7 cellular contexts compared by ENCODE assay signal in genomic region chr1:243203196-243203595, GRCh38. TPM values are rescaled to one million over a fixed set of nuclear protein-coding genes. Genes with fewer than 3 reads are reported as not detected.
DNase-seq lines count a peak whose midpoint lies in the region; ATAC-seq, FAIRE-seq and TF ChIP-seq lines count a peak whose summit lies in the region.
"Not testable (repeated sequence)": the region's sequence is repeated elsewhere in the genome, so short reads cannot be mapped to it uniquely, and the experiment has no call there.

No MANE protein-coding gene starts in this region.

- H3K36me3 Mint-ChIP-seq in chondrocyte (ENCODE audit: low read depth) (peaks cover 11% of the 10 kb centered on the region), osteocyte (ENCODE audit: unreplicated experiment) (peaks cover 34% of the 10 kb centered on the region)

- not testable (repeated sequence) for TF ChIP-seq RAD21 in A549 (conservative IDR thresholded peaks at IDR 0.05 in 1 of 2, IDR thresholded peaks at IDR 0.05 in 1 of 2)

- H3K27ac Mint-ChIP-seq in chondrocyte (ENCODE audit: unreplicated experiment) (peak overlapping the region; percentile 79), osteocyte (ENCODE audit: unreplicated experiment) (peak overlapping the region; percentile 72)

- H3K4me3 Mint-ChIP-seq in chondrocyte (ENCODE audit: unreplicated experiment); osteocyte (ENCODE audit: unreplicated experiment): not testable (repeated sequence)

- H3K27me3 Mint-ChIP-seq in chondrocyte (ENCODE audit: low read depth); osteocyte (ENCODE audit: unreplicated experiment): not testable (repeated sequence)

- H3K4me1 Mint-ChIP-seq in chondrocyte (ENCODE audit: low read depth) (peaks cover 30% of the 10 kb centered on the region), osteocyte (ENCODE audit: unreplicated experiment) (peaks cover 16% of the 10 kb centered on the region)

- 98% methylated on average over 4 of the region's 4 CpGs for WGBS in A549 (ENCODE audit: missing lambda C conversion rate)

- not testable (repeated sequence) for H3K27ac ChIP-seq in A549

- TF ChIP-seq EP300 in A549 (IDR thresholded peaks at IDR 0.05): not testable (repeated sequence)

- not testable (repeated sequence) for H3K9me3 ChIP-seq in A549

- H3K4me2 ChIP-seq in A549: not testable (repeated sequence)

- not testable (repeated sequence) for ATAC-seq in A549

- H3K9me3 Mint-ChIP-seq in chondrocyte (ENCODE audit: low read depth); osteocyte (ENCODE audit: unreplicated experiment): not testable (repeated sequence)

- peaks cover 11% of the 10 kb centered on the region; the same call in 1 of the 3 replicates for H3K4me1 ChIP-seq in A549

- H3K4me3 ChIP-seq in A549: not testable (repeated sequence)

- DNase-seq in A549 (ENCODE audit: low read depth in 1 of 2, low spot score in 1 of 2); H54 (ENCODE audit: insufficient read length, low spot score); RCC 7860 (ENCODE audit: low spot score); chondrocyte (ENCODE audit: low spot score); osteocyte (ENCODE audit: extremely low spot score, unreplicated experiment): not testable (repeated sequence)

- not testable (repeated sequence) for TF ChIP-seq POLR2A in A549 (IDR thresholded peaks at IDR 0.05; ENCODE audit: low read length); H54 (IDR thresholded peaks at IDR 0.05; ENCODE audit: low read depth, low read length)

- POLR2A ChIA-PET in A549 (lab: Yijun Ruan, JAX): not testable (repeated sequence)

- FAIRE-seq in A549 (lab: Jason Lieb, UNC): peak; percentile 7
- FAIRE-seq in H54 (lab: Jason Lieb, UNC): peak; percentile 6
- FAIRE-seq in RCC 7860 (lab: Jason Lieb, UNC): peak; percentile 59
- FAIRE-seq in endometrium (lab: Jason Lieb, UNC): peak; percentile 94
- peak; percentile 24 for FAIRE-seq in islet of Langerhans (lab: Jason Lieb, UNC)

- CTCF ChIA-PET in A549 (lab: Yijun Ruan, JAX): not testable (repeated sequence)

- TF ChIP-seq CTCF in A549 (IDR thresholded peaks at IDR 0.05); chondrocyte (IDR thresholded peaks at IDR 0.05); osteocyte (IDR thresholded peaks at IDR 0.05): not testable (repeated sequence)

RNA-seq across cellular contexts. Expression of gene CEP170, which starts 51.9 kb away (rescaled TPM):
- polyA plus RNA-seq in A549 (2011; rRNA removed) (59.9 and 69.6 TPM in 2 replicates), A549 (2017; fragmentation: RNase III; extraction: RNeasy Plus Mini Kit Qiagen cat#74134 plus additional on column Dnase treatment) (30.4 to 32.6 TPM (median 31.0 TPM) in 3 replicates)
- 14.1 and 14.6 TPM in 2 replicates for polyA plus RNA-seq in A549 (2012; cell fraction: cytosol; rRNA removed)
- 19.0 and 21.8 TPM in 2 replicates for polyA plus RNA-seq in A549 (2012; cell fraction: nucleus; rRNA removed)
- 66.5 and 87.3 TPM in 2 replicates for polyA minus RNA-seq in A549 (2011; rRNA and poly(A)+ RNA removed)
- total RNA-seq in chondrocyte (101 to 109 TPM (median 108 TPM) in 3 replicates), osteocyte (125 and 131 TPM in 2 replicates)

RNA-seq across cellular contexts. Expression of gene SDCCAG8, which starts 52.6 kb away (rescaled TPM):
- polyA plus RNA-seq in A549 (2011; rRNA removed): 59.3 and 64.8 TPM in 2 replicates
- polyA plus RNA-seq in A549 (2012; cell fraction: cytosol; rRNA removed): 79.9 and 95.6 TPM in 2 replicates
- polyA plus RNA-seq in A549 (2012; cell fraction: nucleus; rRNA removed): 40.9 and 51.4 TPM in 2 replicates
- 44.3 to 52.5 TPM (median 48.8 TPM) in 3 replicates for polyA plus RNA-seq in A549 (2017; fragmentation: RNase III; extraction: RNeasy Plus Mini Kit Qiagen cat#74134 plus additional on column Dnase treatment)
- polyA minus RNA-seq in A549 (2011; rRNA and poly(A)+ RNA removed): 12.6 and 20.8 TPM in 2 replicates
- 19.8 to 26.5 TPM (median 24.9 TPM) in 3 replicates for total RNA-seq in chondrocyte
- 26.7 and 30.4 TPM in 2 replicates for total RNA-seq in osteocyte
